8 cellular contexts compared by ENCODE assay signal in genomic region chr9:129490583-129491485, GRCh38.
DNase-seq lines count a peak whose midpoint lies in the region; ATAC-seq, FAIRE-seq and TF ChIP-seq lines count a peak whose summit lies in the region.
"Had no signal": no experiment of that assay in that cellular context is flagged by ENCODE, and none has a peak within 500 bp of the region (broad histone marks: within the 10 kb centered on the region; RNA-seq: fewer than 3 reads in every experiment).

No MANE protein-coding gene starts in this region.

- no peak for FAIRE-seq in astrocyte (lab: Jason Lieb, UNC)

- no peak for TF ChIP-seq CTCF in astrocyte (IDR thresholded peaks at IDR 0.05; ENCODE audit: insufficient read depth, low read depth, low read length)
- no peak for TF ChIP-seq CTCF in liver (IDR thresholded peaks at IDR 0.05; ENCODE audit: low read depth, low read length, missing input control)

- H3K4me3 ChIP-seq in astrocyte (ENCODE audit: insufficient read depth, low read depth, low read length) (no peak overlapping the region), liver (ENCODE audit: low read depth in 1 of 3, low read length in 3 of 3) (peak overlapping the region; percentile 59 to 81 (median 63)), subcutaneous abdominal adipose tissue (ENCODE audit: low read depth in 1 of 5, low read length in 5 of 5) (peak overlapping the region; percentile 64 to 75 (median 71))

- H3K9me3 Mint-ChIP-seq in astrocyte (ENCODE audit: unreplicated experiment): no peaks in the 10 kb centered on the region

- no peak overlapping the region for H2AFZ ChIP-seq in astrocyte (ENCODE audit: low read depth, low read length)

- H3K9me3 ChIP-seq in astrocyte (ENCODE audit: insufficient read depth, low read depth, low read length) (no peaks in the 10 kb centered on the region), liver (ENCODE audit: control insufficient read depth in 4 of 4, low read length in 3 of 4) (no peaks in the 10 kb centered on the region), subcutaneous abdominal adipose tissue (ENCODE audit: control insufficient read depth in 5 of 5, low read length in 5 of 5) (no peaks in the 10 kb centered on the region)

- H3K36me3 ChIP-seq in astrocyte (ENCODE audit: insufficient read depth, low read length): no peaks in the 10 kb centered on the region
- H3K36me3 ChIP-seq in liver (ENCODE audit: control insufficient read depth in 4 of 4, insufficient read depth in 3 of 4, low read depth in 1 of 4, low read length in 3 of 4): peaks cover 0 to 2% (median 0%) of the 10 kb centered on the region in 4 donors
- H3K36me3 ChIP-seq in subcutaneous abdominal adipose tissue (ENCODE audit: control insufficient read depth in 5 of 5, insufficient read depth in 5 of 5, low read length in 5 of 5): peaks cover 0 to 14% (median 9%) of the 10 kb centered on the region in 5 donors

- no peaks in the 10 kb centered on the region for H4K20me1 ChIP-seq in astrocyte (ENCODE audit: insufficient read depth, low read length)

- 66% methylated on average over 11 of the region's 11 CpGs for WGBS in liver

- H3K27me3 Mint-ChIP-seq in astrocyte (ENCODE audit: low read depth, unreplicated experiment): no peaks in the 10 kb centered on the region

- H3K4me2 ChIP-seq in astrocyte (ENCODE audit: low read length): peak overlapping the region; percentile 84

- H3K4me3 Mint-ChIP-seq in astrocyte (ENCODE audit: unreplicated experiment): peak overlapping the region; percentile 82

- H3K4me1 ChIP-seq in astrocyte (ENCODE audit: insufficient read depth, low read length): peaks cover 62% of the 10 kb centered on the region
- peaks cover 17 to 57% (median 35%) of the 10 kb centered on the region in 4 donors for H3K4me1 ChIP-seq in liver (ENCODE audit: control insufficient read depth in 4 of 4, insufficient read depth in 4 of 4, low read length in 3 of 4)
- peaks cover 19 to 83% (median 74%) of the 10 kb centered on the region in 5 donors for H3K4me1 ChIP-seq in subcutaneous abdominal adipose tissue (ENCODE audit: control insufficient read depth in 5 of 5, insufficient read depth in 5 of 5, low read length in 5 of 5)

- peaks cover 2% of the 10 kb centered on the region for H3K36me3 Mint-ChIP-seq in astrocyte (ENCODE audit: low read depth, unreplicated experiment)

- DNase-seq in M059J (ENCODE audit: low read depth) (peak; percentile 8), astrocyte (ENCODE audit: low read depth) (no peak), erythroblast (lab: John Stamatoyannopoulos, UW) (no peak)
- DNase-seq: NCI-H2029 treated with DMSO at 0.1 percent for 48 hours had no signal

- no peak for TF ChIP-seq POLR2A in erythroblast (IDR thresholded peaks at IDR 0.05; ENCODE audit: low read length)

- H3K9ac ChIP-seq in astrocyte (ENCODE audit: low read length) (peak overlapping the region; percentile 94), liver (ENCODE audit: low read depth in 1 of 2, low read length in 2 of 2) (peak overlapping the region; percentile 98 to 100), subcutaneous abdominal adipose tissue (ENCODE audit: low read length in 5 of 5) (peak overlapping the region; percentile 90 to 99 (median 98))

- peak overlapping the region; percentile 100 for H3K27ac ChIP-seq in astrocyte (ENCODE audit: low read depth, low read length)
- H3K27ac ChIP-seq in liver (ENCODE audit: low read depth in 1 of 2, low read length in 2 of 2): peak overlapping the region; percentile 99 to 100
- H3K27ac ChIP-seq in subcutaneous abdominal adipose tissue (ENCODE audit: low read depth, low read length): peak overlapping the region; percentile 100

- H3K27me3 ChIP-seq in astrocyte (ENCODE audit: insufficient read depth, low read length): no peaks in the 10 kb centered on the region
- H3K27me3 ChIP-seq in liver (ENCODE audit: control insufficient read depth in 4 of 4, insufficient read depth in 4 of 4, low read length in 3 of 4): no peaks in the 10 kb centered on the region
- H3K27me3 ChIP-seq in subcutaneous abdominal adipose tissue (ENCODE audit: control insufficient read depth in 5 of 5, insufficient read depth in 4 of 5, low read length in 5 of 5): no peaks in the 10 kb centered on the region

- ATAC-seq in HG02973 (IDR thresholded peaks at IDR 0.05; ENCODE audit: unreplicated experiment) (no peak), GM19328 (IDR thresholded peaks at IDR 0.05; ENCODE audit: unreplicated experiment) (no peak)

- peak overlapping the region; percentile 99 for H3K27ac Mint-ChIP-seq in astrocyte (ENCODE audit: unreplicated experiment)

- peaks cover 29% of the 10 kb centered on the region for H3K79me2 ChIP-seq in astrocyte (ENCODE audit: insufficient read depth, low read length)

- peaks cover 49% of the 10 kb centered on the region for H3K4me1 Mint-ChIP-seq in astrocyte (ENCODE audit: low read depth, unreplicated experiment)

- TF ChIP-seq RAD21 in liver (IDR thresholded peaks at IDR 0.05): no peak

TF ChIP-seq in liver, 16 proteins besides CTCF, POLR2A, EP300 and RAD21:
- TF ChIP-seq SP1 (IDR thresholded peaks at IDR 0.05) (no peak), HNF4A (conservative IDR thresholded peaks at IDR 0.05) (peak; percentile 50 to 56), ZBTB33 (IDR thresholded peaks at IDR 0.05) (no peak), REST (IDR thresholded peaks at IDR 0.05) (no peak), FOXA2 (IDR thresholded peaks at IDR 0.05) (no peak), EGR1 (IDR thresholded peaks at IDR 0.05; ENCODE audit: low read depth in 2 of 2) (no peak), TAF1 (conservative IDR thresholded peaks at IDR 0.05) (no peak), MAX (IDR thresholded peaks at IDR 0.05) (no peak), HNF4G (IDR thresholded peaks at IDR 0.05) (no peak), FOXA1 (IDR thresholded peaks at IDR 0.05) (no peak), JUND (IDR thresholded peaks at IDR 0.05) (no peak), GABPA (IDR thresholded peaks at IDR 0.05 in 1 of 2, conservative IDR thresholded peaks at IDR 0.05 in 1 of 2) (no peak), NR2F2 (IDR thresholded peaks at IDR 0.05) (no peak), YY1 (IDR thresholded peaks at IDR 0.05) (no peak), RXRA (IDR thresholded peaks at IDR 0.05) (peak in 1 of 2 donors; percentile 23), ATF3 (IDR thresholded peaks at IDR 0.05) (no peak)
